Comparison of ENCODE assay signal across 21 cellular contexts in genomic region chr3:176296066-176296597, GRCh38.
"Had no signal": no experiment of that assay in that cellular context is flagged by ENCODE, and none has a peak within 500 bp of the region (broad histone marks: within the 10 kb centered on the region; RNA-seq: fewer than 3 reads in every experiment).

No MANE protein-coding gene starts in this region.

- DNase-seq: activated CD4-positive, alpha-beta T cell treated with anti-CD3 and anti-CD28 coated beads for 36 hours; activated CD8-positive, alpha-beta memory T cell treated with anti-CD3 and anti-CD28 coated beads, Interleukin-2, amount 50 U/mL, for 4 hours; activated effector memory CD4-positive, alpha-beta T cell treated with Interleukin-2 at 50 U/mL for 16 hours; activated naive CD4-positive, alpha-beta T cell treated with anti-CD3 and anti-CD28 coated beads, Interleukin-2, amount 10 ng/mL, durations not matched to agents 7 days and 5 days; activated naive CD8-positive, alpha-beta T cell treated with anti-CD3 and anti-CD28 coated beads, Interleukin-2, amount 50 U/mL, for 24 hours; activated T-cell treated with anti-CD3 and anti-CD28 coated beads, Interleukin-2, amount 50 U/mL, for 4 hours; effector memory CD4-positive, alpha-beta T cell; foreskin melanocyte; hypothalamus; lower lobe of right lung; natural killer cell; right lobe of liver; small intestine; stimulated activated CD4-positive, alpha-beta T cell treated with anti-CD3 and anti-CD28 coated beads, Interleukin-15, amount 100 ng/mL, for 24 hours; stimulated activated CD4-positive, alpha-beta T cell treated with anti-CD3 and anti-CD28 coated beads, Interleukin-2, amount 100 ng/mL, for 48 hours; T-helper 2 cell; WERI-Rb-1 had no signal

- H3K36me3 Mint-ChIP-seq: activated naive CD4-positive, alpha-beta T cell treated with anti-CD3 and anti-CD28 coated beads, Interleukin-2, amount 10 ng/mL, durations not matched to agents 7 days and 5 days; natural killer cell had no signal

- H2AFZ ChIP-seq: parathyroid adenoma had no signal

- H3K27me3 ChIP-seq: right lobe of liver, vagina had no signal

- H3K4me3 ChIP-seq: lower lobe of right lung, right lobe of liver, vagina had no signal

- H3K4me1 ChIP-seq: lower lobe of right lung, parathyroid adenoma, right lobe of liver, vagina had no signal

- H3K79me2 ChIP-seq: parathyroid adenoma had no signal

- H3K9me3 ChIP-seq: lower lobe of right lung, right lobe of liver, vagina had no signal

- H3K36me3 ChIP-seq: lower lobe of right lung, right lobe of liver, vagina, WERI-Rb-1 had no signal

- H3K27ac ChIP-seq: lower lobe of right lung, parathyroid adenoma, right lobe of liver, vagina, WERI-Rb-1 had no signal

- H3K4me3 Mint-ChIP-seq: activated CD4-positive, alpha-beta T cell treated with anti-CD3 and anti-CD28 coated beads for 36 hours; activated naive CD4-positive, alpha-beta T cell treated with anti-CD3 and anti-CD28 coated beads, Interleukin-2, amount 10 ng/mL, durations not matched to agents 7 days and 5 days; activated naive CD8-positive, alpha-beta T cell treated with anti-CD3 and anti-CD28 coated beads, Interleukin-2, amount 50 U/mL, for 24 hours; activated T-cell treated with anti-CD3 and anti-CD28 coated beads, Interleukin-2, amount 50 U/mL, for 4 hours; dendritic cell treated with granulocyte-macrophage colony-stimulating factor and Interleukin-4, amounts not matched to agents 40 ng/mL and 50 ng/mL, for 4 days; natural killer cell; stimulated activated naive CD8-positive, alpha-beta T cell treated with anti-CD3 and anti-CD28 coated beads, Interleukin-15, Interleukin-2, amounts not matched to agents 100 ng/mL and 50 ng/mL, for 24 hours had no signal

- H3K27me3 Mint-ChIP-seq: activated CD4-positive, alpha-beta T cell treated with anti-CD3 and anti-CD28 coated beads for 36 hours; activated naive CD4-positive, alpha-beta T cell treated with anti-CD3 and anti-CD28 coated beads, Interleukin-2, amount 10 ng/mL, durations not matched to agents 7 days and 5 days; activated naive CD8-positive, alpha-beta T cell treated with anti-CD3 and anti-CD28 coated beads, Interleukin-2, amount 50 U/mL, for 24 hours; dendritic cell treated with granulocyte-macrophage colony-stimulating factor and Interleukin-4, amounts not matched to agents 40 ng/mL and 50 ng/mL, for 4 days; stimulated activated naive CD8-positive, alpha-beta T cell treated with anti-CD3 and anti-CD28 coated beads, Interleukin-15, Interleukin-2, amounts not matched to agents 100 ng/mL and 50 ng/mL, for 24 hours had no signal

- H3K27ac Mint-ChIP-seq: activated CD4-positive, alpha-beta T cell treated with anti-CD3 and anti-CD28 coated beads for 36 hours; activated naive CD4-positive, alpha-beta T cell treated with anti-CD3 and anti-CD28 coated beads, Interleukin-2, amount 10 ng/mL, durations not matched to agents 7 days and 5 days; activated naive CD8-positive, alpha-beta T cell treated with anti-CD3 and anti-CD28 coated beads, Interleukin-2, amount 50 U/mL, for 24 hours; dendritic cell treated with granulocyte-macrophage colony-stimulating factor and Interleukin-4, amounts not matched to agents 40 ng/mL and 50 ng/mL, for 4 days; natural killer cell; stimulated activated naive CD8-positive, alpha-beta T cell treated with anti-CD3 and anti-CD28 coated beads, Interleukin-15, Interleukin-2, amounts not matched to agents 100 ng/mL and 50 ng/mL, for 24 hours had no signal

- ATAC-seq: activated CD4-positive, alpha-beta T cell treated with anti-CD3 and anti-CD28 coated beads for 36 hours; activated naive CD8-positive, alpha-beta T cell treated with anti-CD3 and anti-CD28 coated beads, Interleukin-2, amount 50 U/mL, for 24 hours; activated T-cell treated with anti-CD3 and anti-CD28 coated beads, Interleukin-2, amount 50 U/mL, for 4 hours; lower lobe of right lung; natural killer cell; right lobe of liver had no signal

- H3K4me1 Mint-ChIP-seq: activated CD4-positive, alpha-beta T cell treated with anti-CD3 and anti-CD28 coated beads for 36 hours; activated naive CD4-positive, alpha-beta T cell treated with anti-CD3 and anti-CD28 coated beads, Interleukin-2, amount 10 ng/mL, durations not matched to agents 7 days and 5 days; activated naive CD8-positive, alpha-beta T cell treated with anti-CD3 and anti-CD28 coated beads, Interleukin-2, amount 50 U/mL, for 24 hours; natural killer cell had no signal

- H3K9ac ChIP-seq: parathyroid adenoma had no signal
